In genomic region chr2:53095227-53095626, GRCh38 we compare ENCODE assay signal across 34 cellular contexts.
"Had no signal": no experiment of that assay in that cellular context is flagged by ENCODE, and none has a peak within 500 bp of the region (broad histone marks: within the 10 kb centered on the region; RNA-seq: fewer than 3 reads in every experiment).

No MANE protein-coding gene starts in this region.

- H3K4me3 Mint-ChIP-seq: activated CD4-positive, alpha-beta memory T cell treated with anti-CD3 and anti-CD28 coated beads, Interleukin-2, amount 10 ng/mL, durations not matched to agents 7 days and 5 days; activated CD4-positive, alpha-beta T cell treated with anti-CD3 and anti-CD28 coated beads for 36 hours; activated CD4-positive, alpha-beta T cell treated with anti-CD3 and anti-CD28 coated beads, Interleukin-2, amount 10 ng/mL, durations not matched to agents 7 days and 5 days; activated CD8-positive, alpha-beta memory T cell treated with anti-CD3 and anti-CD28 coated beads, Interleukin-2, amount 10 ng/mL, durations not matched to agents 7 days and 5 days; activated CD8-positive, alpha-beta T cell treated with anti-CD3 and anti-CD28 coated beads, Interleukin-2, amount 10 ng/mL, durations not matched to agents 7 days and 5 days; activated naive CD4-positive, alpha-beta T cell treated with anti-CD3 and anti-CD28 coated beads, Interleukin-2, amount 10 ng/mL, durations not matched to agents 7 days and 5 days; activated naive CD4-positive, alpha-beta T cell treated with anti-CD3 and anti-CD28 coated beads, Interleukin-2, amount 50 U/mL, for 24 hours; activated naive CD8-positive, alpha-beta T cell; activated naive CD8-positive, alpha-beta T cell treated with anti-CD3 and anti-CD28 coated beads, Interleukin-2, amount 10 ng/mL, durations not matched to agents 7 days and 5 days; activated naive CD8-positive, alpha-beta T cell treated with anti-CD3 and anti-CD28 coated beads, Interleukin-2, amount 50 U/mL, for 24 hours; activated T-cell treated with anti-CD3 and anti-CD28 coated beads, Interleukin-2, amount 50 U/mL, for 24 hours; brain; T-helper 1 cell treated with Interleukin-12 subunit alpha and Interleukin-12 subunit beta and Interleukin-4 antibody, amounts not matched to agents 30 μg/mL and 1 μg/mL, for 36 hours; T-helper 2 cell treated with Interferon-gamma antibody and Interleukin-4, amounts not matched to agents 5 μg/mL and 100 μg/mL, for 36 hours had no signal

- H3K4me3 ChIP-seq: ascending aorta had no signal

- H3K27ac Mint-ChIP-seq: activated CD4-positive, alpha-beta memory T cell treated with anti-CD3 and anti-CD28 coated beads, Interleukin-2, amount 10 ng/mL, durations not matched to agents 7 days and 5 days; activated CD4-positive, alpha-beta T cell treated with anti-CD3 and anti-CD28 coated beads for 36 hours; activated CD4-positive, alpha-beta T cell treated with anti-CD3 and anti-CD28 coated beads, Interleukin-2, amount 10 ng/mL, durations not matched to agents 7 days and 5 days; activated CD8-positive, alpha-beta memory T cell treated with anti-CD3 and anti-CD28 coated beads, Interleukin-2, amount 10 ng/mL, durations not matched to agents 7 days and 5 days; activated CD8-positive, alpha-beta T cell treated with anti-CD3 and anti-CD28 coated beads, Interleukin-2, amount 10 ng/mL, durations not matched to agents 7 days and 5 days; activated naive CD4-positive, alpha-beta T cell treated with anti-CD3 and anti-CD28 coated beads, Interleukin-2, amount 10 ng/mL, durations not matched to agents 7 days and 5 days; activated naive CD4-positive, alpha-beta T cell treated with anti-CD3 and anti-CD28 coated beads, Interleukin-2, amount 50 U/mL, for 24 hours; activated naive CD8-positive, alpha-beta T cell; activated naive CD8-positive, alpha-beta T cell treated with anti-CD3 and anti-CD28 coated beads, Interleukin-2, amount 10 ng/mL, durations not matched to agents 7 days and 5 days; activated naive CD8-positive, alpha-beta T cell treated with anti-CD3 and anti-CD28 coated beads, Interleukin-2, amount 50 U/mL, for 24 hours; activated T-cell treated with anti-CD3 and anti-CD28 coated beads, Interleukin-2, amount 50 U/mL, for 24 hours; activated T-helper 2 cell treated with anti-CD3 and anti-CD28 coated beads, Interferon-gamma antibody, Interleukin-2, Interleukin-4, amounts not matched to agents 10 μg/mL and 5 μg/mL and 100 μg/mL, durations not matched to agents 14 hours and 24 hours and 36 hours; brain; T-helper 1 cell treated with Interleukin-12 subunit alpha and Interleukin-12 subunit beta and Interleukin-4 antibody, amounts not matched to agents 30 μg/mL and 1 μg/mL, for 36 hours; T-helper 2 cell treated with Interferon-gamma antibody and Interleukin-4, amounts not matched to agents 5 μg/mL and 100 μg/mL, for 36 hours had no signal

- H3K27ac ChIP-seq: ascending aorta, VCaP had no signal

- DNase-seq: activated CD4-positive, alpha-beta memory T cell treated with anti-CD3 and anti-CD28 coated beads, Interleukin-2, amount 10 ng/mL, durations not matched to agents 7 days and 5 days; activated CD4-positive, alpha-beta T cell treated with anti-CD3 and anti-CD28 coated beads for 1 hour; activated CD4-positive, alpha-beta T cell treated with anti-CD3 and anti-CD28 coated beads for 36 hours; activated CD4-positive, alpha-beta T cell treated with anti-CD3 and anti-CD28 coated beads for 48 hours; activated CD4-positive, alpha-beta T cell treated with anti-CD3 and anti-CD28 coated beads, Interleukin-2, amount 10 ng/mL, durations not matched to agents 7 days and 5 days; activated CD4-positive, alpha-beta T cell treated with anti-CD3 and anti-CD28 coated beads, Interleukin-2, amount 50 U/mL, for 48 hours; activated CD4-positive, CD25-positive, alpha-beta regulatory T cell; activated CD8-positive, alpha-beta memory T cell treated with anti-CD3 and anti-CD28 coated beads for 24 hours; activated CD8-positive, alpha-beta memory T cell treated with anti-CD3 and anti-CD28 coated beads, Interleukin-2, amount 10 ng/mL, durations not matched to agents 7 days and 5 days; activated CD8-positive, alpha-beta memory T cell treated with anti-CD3 and anti-CD28 coated beads, Interleukin-2, amount 50 U/mL, for 48 hours; activated CD8-positive, alpha-beta T cell treated with anti-CD3 and anti-CD28 coated beads, Interleukin-2, amount 10 ng/mL, durations not matched to agents 7 days and 5 days; activated effector memory CD4-positive, alpha-beta T cell treated with Interleukin-2 at 50 U/mL for 16 hours; activated gamma-delta T cell; activated naive CD4-positive, alpha-beta T cell treated with anti-CD3 and anti-CD28 coated beads, Interleukin-2, amount 10 ng/mL, durations not matched to agents 7 days and 5 days; activated naive CD4-positive, alpha-beta T cell treated with Interleukin-2 at 50 U/mL for 16 hours; activated naive CD8-positive, alpha-beta T cell treated with anti-CD3 and anti-CD28 coated beads, Interleukin-2, amount 10 ng/mL, durations not matched to agents 7 days and 5 days; activated naive CD8-positive, alpha-beta T cell treated with anti-CD3 and anti-CD28 coated beads, Interleukin-2, amount 50 U/mL, for 24 hours; activated T-cell treated with anti-CD3 and anti-CD28 coated beads, Interleukin-2, amount 50 U/mL, for 24 hours; activated T-cell treated with anti-CD3 and anti-CD28 coated beads, Interleukin-2, amount 50 U/mL, for 48 hours; amygdala; anterior cingulate cortex; central memory CD4-positive, alpha-beta T cell; T-helper 1 cell; T-helper 2 cell; T-helper 9 cell had no signal

- H3K27me3 ChIP-seq: ascending aorta had no signal

- H3K4me1 Mint-ChIP-seq: activated CD4-positive, alpha-beta T cell treated with anti-CD3 and anti-CD28 coated beads for 36 hours; activated CD4-positive, alpha-beta T cell treated with anti-CD3 and anti-CD28 coated beads, Interleukin-2, amount 10 ng/mL, durations not matched to agents 7 days and 5 days; activated CD8-positive, alpha-beta memory T cell treated with anti-CD3 and anti-CD28 coated beads, Interleukin-2, amount 10 ng/mL, durations not matched to agents 7 days and 5 days; activated naive CD4-positive, alpha-beta T cell treated with anti-CD3 and anti-CD28 coated beads, Interleukin-2, amount 10 ng/mL, durations not matched to agents 7 days and 5 days; activated naive CD4-positive, alpha-beta T cell treated with anti-CD3 and anti-CD28 coated beads, Interleukin-2, amount 50 U/mL, for 24 hours; activated naive CD8-positive, alpha-beta T cell treated with anti-CD3 and anti-CD28 coated beads, Interleukin-2, amount 10 ng/mL, durations not matched to agents 7 days and 5 days; activated naive CD8-positive, alpha-beta T cell treated with anti-CD3 and anti-CD28 coated beads, Interleukin-2, amount 50 U/mL, for 24 hours had no signal

- H3K9me3 Mint-ChIP-seq: activated CD4-positive, alpha-beta T cell treated with anti-CD3 and anti-CD28 coated beads, Interleukin-2, amount 10 ng/mL, durations not matched to agents 7 days and 5 days; activated naive CD8-positive, alpha-beta T cell treated with anti-CD3 and anti-CD28 coated beads, Interleukin-2, amount 10 ng/mL, durations not matched to agents 7 days and 5 days; activated naive CD8-positive, alpha-beta T cell treated with anti-CD3 and anti-CD28 coated beads, Interleukin-2, amount 50 U/mL, for 24 hours; activated T-cell treated with anti-CD3 and anti-CD28 coated beads, Interleukin-2, amount 50 U/mL, for 24 hours; activated T-helper 2 cell treated with anti-CD3 and anti-CD28 coated beads, Interferon-gamma antibody, Interleukin-2, Interleukin-4, amounts not matched to agents 10 μg/mL and 5 μg/mL and 100 μg/mL, durations not matched to agents 14 hours and 24 hours and 36 hours; brain; T-helper 1 cell treated with Interleukin-12 subunit alpha and Interleukin-12 subunit beta and Interleukin-4 antibody, amounts not matched to agents 30 μg/mL and 1 μg/mL, for 36 hours had no signal

- H3K4me1 ChIP-seq: ascending aorta had no signal

- ATAC-seq: activated CD4-positive, alpha-beta T cell treated with anti-CD3 and anti-CD28 coated beads for 36 hours; activated CD4-positive, CD25-positive, alpha-beta regulatory T cell treated with anti-CD3 and anti-CD28 coated beads, Interleukin-2, amount 50 U/mL, for 24 hours; activated CD8-positive, alpha-beta memory T cell treated with anti-CD3 and anti-CD28 coated beads, Interleukin-2, amount 10 ng/mL, durations not matched to agents 7 days and 5 days; activated CD8-positive, alpha-beta T cell treated with anti-CD3 and anti-CD28 coated beads, Interleukin-2, amount 10 ng/mL, durations not matched to agents 7 days and 5 days; activated naive CD8-positive, alpha-beta T cell treated with anti-CD3 and anti-CD28 coated beads, Interleukin-2, amount 50 U/mL, for 24 hours had no signal

- H3K9me3 ChIP-seq: ascending aorta had no signal

- H3K36me3 ChIP-seq: ascending aorta had no signal

- H3K36me3 Mint-ChIP-seq: activated CD8-positive, alpha-beta memory T cell treated with anti-CD3 and anti-CD28 coated beads, Interleukin-2, amount 10 ng/mL, durations not matched to agents 7 days and 5 days; activated naive CD4-positive, alpha-beta T cell treated with anti-CD3 and anti-CD28 coated beads, Interleukin-2, amount 10 ng/mL, durations not matched to agents 7 days and 5 days; activated naive CD4-positive, alpha-beta T cell treated with anti-CD3 and anti-CD28 coated beads, Interleukin-2, amount 50 U/mL, for 24 hours; activated naive CD8-positive, alpha-beta T cell; activated naive CD8-positive, alpha-beta T cell treated with anti-CD3 and anti-CD28 coated beads, Interleukin-2, amount 10 ng/mL, durations not matched to agents 7 days and 5 days; brain had no signal

- H3K27me3 Mint-ChIP-seq: activated CD4-positive, alpha-beta memory T cell treated with anti-CD3 and anti-CD28 coated beads, Interleukin-2, amount 10 ng/mL, durations not matched to agents 7 days and 5 days; activated CD4-positive, alpha-beta T cell treated with anti-CD3 and anti-CD28 coated beads for 36 hours; activated CD4-positive, alpha-beta T cell treated with anti-CD3 and anti-CD28 coated beads, Interleukin-2, amount 10 ng/mL, durations not matched to agents 7 days and 5 days; activated CD8-positive, alpha-beta memory T cell treated with anti-CD3 and anti-CD28 coated beads, Interleukin-2, amount 10 ng/mL, durations not matched to agents 7 days and 5 days; activated naive CD4-positive, alpha-beta T cell treated with anti-CD3 and anti-CD28 coated beads, Interleukin-2, amount 10 ng/mL, durations not matched to agents 7 days and 5 days; activated naive CD4-positive, alpha-beta T cell treated with anti-CD3 and anti-CD28 coated beads, Interleukin-2, amount 50 U/mL, for 24 hours; activated naive CD8-positive, alpha-beta T cell treated with anti-CD3 and anti-CD28 coated beads, Interleukin-2, amount 10 ng/mL, durations not matched to agents 7 days and 5 days; activated naive CD8-positive, alpha-beta T cell treated with anti-CD3 and anti-CD28 coated beads, Interleukin-2, amount 50 U/mL, for 24 hours; activated T-cell treated with anti-CD3 and anti-CD28 coated beads, Interleukin-2, amount 50 U/mL, for 24 hours; brain had no signal
